Comparison of ENCODE assay signal across 24 cellular contexts in genomic region chr17:10598620-10599019, GRCh38. TPM values are rescaled to one million over a fixed set of nuclear protein-coding genes. Genes with fewer than 3 reads are reported as not detected.
"Had no signal": no experiment of that assay in that cellular context is flagged by ENCODE, and none has a peak within 500 bp of the region (broad histone marks: within the 10 kb centered on the region; RNA-seq: fewer than 3 reads in every experiment).

No MANE protein-coding gene starts in this region.

- H3K27me3 ChIP-seq: testis, tibial nerve, upper lobe of right lung, vagina had no signal

- H3K4me3 ChIP-seq: dorsolateral prefrontal cortex, heart right ventricle, left ventricle myocardium inferior, lower lobe of right lung, testis, tibial nerve, upper lobe of right lung, vagina had no signal

- H3K9me3 ChIP-seq: lower lobe of right lung, neutrophil, testis, tibial nerve, upper lobe of right lung, vagina had no signal

- H3K4me1 ChIP-seq: heart right ventricle, left ventricle myocardium inferior, lower lobe of right lung, testis, tibial nerve, upper lobe of right lung, vagina had no signal

- H3K27ac ChIP-seq: dorsolateral prefrontal cortex, heart right ventricle, left ventricle myocardium inferior, lower lobe of right lung, neutrophil, testis, tibial nerve, upper lobe of right lung, vagina had no signal

- DNase-seq: cortex of kidney; dorsolateral prefrontal cortex; effector CD8-positive, alpha-beta T cell; foreskin melanocyte; heart right ventricle; left ventricle myocardium inferior; lower lobe of right lung; naive B cell; nephron progenitor cell; posterior cingulate gyrus; right cardiac atrium; stimulated activated CD4-positive, alpha-beta T cell treated with anti-CD3 and anti-CD28 coated beads, Interleukin-4, amount 100 ng/mL, for 24 hours; stimulated activated naive B cell treated with anti-CD40 and anti-IgM and Interleukin-4, amounts not matched to agents 10 μg/mL and 1 μg/mL and 100 μg/mL, for 72 hours; stimulated activated naive CD8-positive, alpha-beta T cell treated with anti-CD3 and anti-CD28 coated beads, Interleukin-15, amount 100 ng/mL, for 72 hours; testis; upper lobe of right lung had no signal

- H3K36me3 ChIP-seq: heart right ventricle, left ventricle myocardium inferior, lower lobe of right lung, neutrophil, tibial nerve, upper lobe of right lung, vagina had no signal

RNA-seq across cellular contexts. Expression of gene MYH2, which starts 49.2 kb away (rescaled TPM):
- total RNA-seq: dorsolateral prefrontal cortex, glomerular endothelial cell, mesothelial cell of epicardium, osteoblast, subcutaneous adipose tissue, tibial nerve, vagina had no signal
- polyA plus RNA-seq: keratinocyte, right cardiac atrium had no signal
